Comparison of ENCODE assay signal across 9 cellular contexts in the genomic region with DNA sequence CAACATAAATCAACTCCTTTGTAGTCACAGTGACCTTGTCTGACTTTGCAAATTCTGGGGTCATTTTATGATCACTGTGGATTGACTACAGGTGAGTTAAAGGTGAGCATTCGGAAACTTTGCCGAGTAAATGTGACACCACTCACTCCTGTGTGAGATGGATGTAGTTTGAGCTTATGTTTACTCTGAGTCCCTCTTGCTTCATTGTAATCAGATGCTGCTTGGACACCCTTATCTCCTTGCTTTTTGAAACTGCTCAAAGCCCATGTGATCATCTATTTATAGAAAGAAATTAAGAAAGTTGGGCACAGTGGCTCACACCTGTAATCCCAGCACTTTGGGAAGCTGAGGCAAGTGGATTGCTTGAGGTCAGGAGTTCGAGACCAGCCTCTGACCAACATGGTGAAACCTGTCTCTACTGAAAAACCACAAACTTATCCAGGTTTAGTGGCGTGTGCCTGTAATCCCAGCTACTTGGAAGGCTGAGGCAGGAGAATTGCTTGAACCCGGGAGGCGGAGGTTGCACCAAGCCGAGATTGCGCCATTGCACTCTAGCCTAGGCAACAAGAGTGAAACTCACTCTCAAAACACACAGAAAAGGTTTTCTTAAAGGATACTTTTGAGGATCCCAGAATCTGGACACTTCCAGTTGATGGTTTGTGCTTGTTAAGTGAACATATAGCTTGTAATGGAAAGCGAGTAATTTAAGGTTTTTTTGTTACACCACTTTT. TPM values are rescaled to one million over a fixed set of nuclear protein-coding genes. Genes with fewer than 3 reads are reported as not detected.
DNase-seq lines count a peak whose midpoint lies in the region; ATAC-seq and TF ChIP-seq lines count a peak whose summit lies in the region.
"Had no signal": no experiment of that assay in that cellular context is flagged by ENCODE, and none has a peak within 500 bp of the region (broad histone marks: within the 10 kb centered on the region; RNA-seq: fewer than 3 reads in every experiment).

No MANE protein-coding gene starts in this region.

- no peaks in the 10 kb centered on the region for H3K27me3 Mint-ChIP-seq in activated B cell treated with CpG ODN at 0.5 μM for 24 hours
- H3K27me3 Mint-ChIP-seq in neural progenitor cell (ENCODE audit: insufficient read depth, low read depth), result no peaks in the 10 kb centered on the region

- TF ChIP-seq CTCF in HEK293 (tag by site-specific recombination; IDR thresholded peaks at IDR 0.05) (no peak), activated B cell treated with CpG ODN at 0.5 μM for 24 hours (IDR thresholded peaks at IDR 0.05) (no peak), heart right ventricle (IDR thresholded peaks at IDR 0.05) (no peak), gastrocnemius medialis (IDR thresholded peaks at IDR 0.05 in 4 of 5, conservative IDR thresholded peaks at IDR 0.05 in 1 of 5) (no peak), neural progenitor cell (IDR thresholded peaks at IDR 0.05) (no peak), mucosa of descending colon (IDR thresholded peaks at IDR 0.05) (no peak)

- H3K36me3 Mint-ChIP-seq in activated B cell treated with CpG ODN at 0.5 μM for 24 hours (ENCODE audit: low read depth), result peaks cover 7% of the 10 kb centered on the region
- no peaks in the 10 kb centered on the region for H3K36me3 Mint-ChIP-seq in neural progenitor cell

- no peak overlapping the region for H3K4me2 ChIP-seq in neural progenitor cell

- no peak overlapping the region for H3K4me3 Mint-ChIP-seq in activated B cell treated with CpG ODN at 0.5 μM for 24 hours
- H3K4me3 Mint-ChIP-seq in neural progenitor cell, result no peak overlapping the region

- peaks cover 8% of the 10 kb centered on the region for H3F3A ChIP-seq in neural progenitor cell (ENCODE audit: low read depth)

- peak; percentile 54 to 59 for TF ChIP-seq POLR2A in gastrocnemius medialis (IDR thresholded peaks at IDR 0.05)

- intact Hi-C loops in activated B cell treated with CpG ODN at 0.5 μM for 24 hours (cut with micrococcal nuclease) (no loop called here), heart right ventricle (cut with DNase I) (loop anchor here in 4 of 10 donors (5.0 to 10.0 kb wide), 3 partner anchors 105 to 120 kb away; no protein-coding TSS in a partner anchor), gastrocnemius medialis (cut with DNase I; ENCODE audit: low total_unique reads) (loop anchor here (1.0 kb wide), 1 partner anchor 12 kb away; no protein-coding TSS in a partner anchor), mucosa of descending colon (cut with DNase I, micrococcal nuclease) (no loop called here)

- H3K4me1 Mint-ChIP-seq in activated B cell treated with CpG ODN at 0.5 μM for 24 hours (peaks cover 68% of the 10 kb centered on the region), neural progenitor cell (peaks cover 39% of the 10 kb centered on the region)

- ATAC-seq in activated B cell treated with CpG ODN at 0.5 μM for 24 hours (ENCODE audit: low read depth) (no peak), heart right ventricle (no peak), gastrocnemius medialis (peak; percentile 86 to 87), mucosa of descending colon (no peak), HG02588 (IDR thresholded peaks at IDR 0.05; ENCODE audit: unreplicated experiment) (no peak)

- CTCF ChIA-PET in HEK293 (lab: Yijun Ruan, JAX), result interaction anchor here (0.5 to 2.1 kb wide), 10 partner anchors 9 to 1339 kb away, joined by 3 to 7 read pairs (median 3); no protein-coding TSS in a partner anchor
- CTCF ChIA-PET in activated B cell treated with CpG ODN at 0.5 μM for 24 hours (lab: Charles Lee), result no interaction called here

- H3K9me3 Mint-ChIP-seq in activated B cell treated with CpG ODN at 0.5 μM for 24 hours (no peaks in the 10 kb centered on the region), neural progenitor cell (no peaks in the 10 kb centered on the region)

- H3K27ac ChIP-seq in HEK293 (ENCODE audit: extremely low read depth, low read depth, low read length) (peak overlapping the region; percentile 60; the same call in 1 of the 2 replicates), heart right ventricle (peak overlapping the region; percentile 4 to 91 (median 79)), gastrocnemius medialis (peak overlapping the region; percentile 84 to 91 (median 88)), neural progenitor cell (no peak overlapping the region)

- H4K20me1 ChIP-seq in neural progenitor cell (ENCODE audit: low read depth), result peaks cover 46% of the 10 kb centered on the region

- POLR2A ChIA-PET in HEK293 (lab: Yijun Ruan, JAX), result interaction anchor here (1.4 kb wide), 2 partner anchors 153 to 157 kb away, joined by 3 read pairs; no protein-coding TSS in a partner anchor
- POLR2A ChIA-PET in activated B cell treated with CpG ODN at 0.5 μM for 24 hours (lab: Charles Lee), result interaction anchor here (1.1 to 2.1 kb wide), 2 partner anchors 29 to 32 kb away, joined by 3 to 6 read pairs; a partner anchor contains a TSS

- no peak overlapping the region for H3K4me3 ChIP-seq in HEK293 (ENCODE audit: low read depth, low read length)
- peak overlapping the region in 2 of 10 donors; percentile 1 to 29 for H3K4me3 ChIP-seq in heart right ventricle
- H3K4me3 ChIP-seq in gastrocnemius medialis, result no peak overlapping the region
- no peak overlapping the region for H3K4me3 ChIP-seq in neural progenitor cell
- no peak overlapping the region for H3K4me3 ChIP-seq in mucosa of descending colon

- H3K36me3 ChIP-seq in HEK293 (ENCODE audit: control insufficient read depth in 2 of 2, insufficient read depth in 1 of 2, low read length in 2 of 2) (peaks cover 0 to 9% of the 10 kb centered on the region in 2 experiments; a peak in 2 of 3 replicates), heart right ventricle (peaks cover 0 to 6% (median 0%) of the 10 kb centered on the region in 9 donors), gastrocnemius medialis (no peaks in the 10 kb centered on the region), neural progenitor cell (no peaks in the 10 kb centered on the region), mucosa of descending colon (ENCODE audit: low read depth) (no peaks in the 10 kb centered on the region)

- H3K9ac ChIP-seq in neural progenitor cell, result no peak overlapping the region

- no peak overlapping the region for H2AFZ ChIP-seq in neural progenitor cell (replicated peaks)

- 88 to 90% methylated on average over 9 of the region's 9 CpGs for WGBS in heart right ventricle, 2 donors

- H3K27ac Mint-ChIP-seq in activated B cell treated with CpG ODN at 0.5 μM for 24 hours (peak overlapping the region; percentile 53), neural progenitor cell (no peak overlapping the region)

- in situ Hi-C loops in gastrocnemius medialis (cut with MboI; ENCODE audit: low sequenced_read_pairs in 4 of 4), result no loop called here

- DNase-seq in activated B cell treated with CpG ODN at 0.5 μM for 24 hours (no peak), heart right ventricle (no peak), gastrocnemius medialis (peak in 1 of 2 donors; percentile 54), neural progenitor cell (ENCODE audit: low spot score) (no peak), mucosa of descending colon (no peak)
- DNase-seq in stimulated activated CD4-positive, alpha-beta T cell treated with anti-CD3 and anti-CD28 coated beads, Interleukin-4, amount 100 ng/mL, for 1 hour, result no peak

- H3K4me1 ChIP-seq in HEK293 (ENCODE audit: control insufficient read depth, insufficient read depth, low read length) (peaks cover 27% of the 10 kb centered on the region), heart right ventricle (peaks cover 3 to 71% (median 50%) of the 10 kb centered on the region in 9 donors), gastrocnemius medialis (peaks cover 37 to 61% of the 10 kb centered on the region in 2 donors), neural progenitor cell (peaks cover 30% of the 10 kb centered on the region), mucosa of descending colon (ENCODE audit: low read depth) (peaks cover 39% of the 10 kb centered on the region)

- H3K9me3 ChIP-seq in HEK293 (ENCODE audit: control insufficient read depth, insufficient read depth, low read depth, low read length) (no peaks in the 10 kb centered on the region), heart right ventricle (no peaks in the 10 kb centered on the region), gastrocnemius medialis (no peaks in the 10 kb centered on the region), neural progenitor cell (ENCODE audit: low read depth) (no peaks in the 10 kb centered on the region), mucosa of descending colon (no peaks in the 10 kb centered on the region)

- H3K27me3 ChIP-seq in heart right ventricle (no peaks in the 10 kb centered on the region), gastrocnemius medialis (no peaks in the 10 kb centered on the region), neural progenitor cell (no peaks in the 10 kb centered on the region)

- H3K79me2 ChIP-seq in neural progenitor cell (ENCODE audit: low read depth), result peaks cover 70% of the 10 kb centered on the region

TF ChIP-seq in HEK293, 187 proteins besides CTCF, POLR2A, EP300 and RAD21 (continues in another document):
- TF ChIP-seq MZF1 (tag by site-specific recombination; IDR thresholded peaks at IDR 0.05; ENCODE audit: borderline replicate concordance) (no peak), ZBTB7A (tag by site-specific recombination; IDR thresholded peaks at IDR 0.05; ENCODE audit: low read depth) (no peak), ZEB2 (tag by site-specific recombination; IDR thresholded peaks at IDR 0.05) (peak; percentile 60; the same call in 1 of the 2 replicates), ZNF266 (tag by site-specific recombination; IDR thresholded peaks at IDR 0.05; ENCODE audit: low read depth) (no peak), ZNF768 (tag by site-specific recombination; IDR thresholded peaks at IDR 0.05) (no peak), ZBTB20 (tag by site-specific recombination; IDR thresholded peaks at IDR 0.05) (peak; percentile 60; the same call in 1 of the 2 replicates)

RNA-seq across cellular contexts. Expression of a gene that starts 7.2 kb away (rescaled TPM):
- total RNA-seq in activated B cell treated with CpG ODN at 0.5 μM for 24 hours (49.7 and 59.3 TPM in 2 replicates), heart right ventricle (10 to 100 TPM; 10.4 to 30.8 (median 16.3) TPM), gastrocnemius medialis (10 to 100 TPM in 3 of 4 donors, 1 to 10 TPM in 1; 4.1 to 30.0 (median 24.2) TPM), neural progenitor cell (ENCODE audit: low replicate concordance) (62.8 and 75.1 TPM in 2 replicates), mucosa of descending colon (10 to 100 TPM; 50.1 to 86.0 (median 55.1) TPM)
- polyA plus RNA-seq in heart right ventricle, result 10 to 100 TPM; 10.2 to 35.7 TPM

RNA-seq across cellular contexts. Expression of a gene that starts 32.2 kb away (rescaled TPM):
- total RNA-seq in activated B cell treated with CpG ODN at 0.5 μM for 24 hours (1.4 and 1.6 TPM in 2 replicates), heart right ventricle (not detected), gastrocnemius medialis (1 to 10 TPM in 2 of 4 donors, under 1 TPM in 2; 0.70 to 6.4 (median 2.1) TPM), neural progenitor cell (ENCODE audit: low replicate concordance) (0.50 TPM in 1 of 2 replicates, not detected in the other), mucosa of descending colon (under 1 TPM in 1 of 3 donors, not detected in 2; 0.67 TPM)
- polyA plus RNA-seq in heart right ventricle, result under 1 TPM in 1 of 2 donors, not detected in 1; 0.48 TPM
- total RNA-seq: esophagus mucosa had no signal

Comparison
In these comparisons a context has a peak if more than half of its experiments do, and no peak if none do; other contexts are left out.
1. ATAC-seq: peak in gastrocnemius medialis (2 of 2); none in activated B cell treated with CpG ODN at 0.5 μM for 24 hours (single experiment), heart right ventricle (0 of 8), mucosa of descending colon (single experiment) and HG02588 (single experiment).